Comparison of ENCODE assay signal across 10 cellular contexts in the genomic region with DNA sequence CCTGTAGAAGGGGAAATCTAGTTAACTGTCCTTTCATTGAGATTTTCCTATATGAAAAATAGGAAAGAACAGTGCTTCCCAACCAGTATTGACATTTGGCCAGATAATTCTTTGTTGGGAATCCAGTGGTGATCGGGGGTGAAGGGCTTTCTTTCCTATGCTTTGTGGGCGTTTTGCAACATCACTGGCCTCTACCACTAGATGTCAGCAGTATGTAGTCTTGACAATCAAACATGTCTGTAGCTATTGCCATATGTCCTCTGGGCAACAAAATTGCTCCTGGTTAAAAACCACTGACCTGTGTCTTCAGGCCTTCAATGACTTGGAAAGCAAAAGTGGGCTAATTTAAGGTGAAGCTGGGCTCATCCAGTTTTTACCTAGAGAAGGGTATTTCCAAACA.
DNase-seq lines count a peak whose midpoint lies in the region; ATAC-seq and TF ChIP-seq lines count a peak whose summit lies in the region.
"Had no signal": no experiment of that assay in that cellular context is flagged by ENCODE, and none has a peak within 500 bp of the region (broad histone marks: within the 10 kb centered on the region; RNA-seq: fewer than 3 reads in every experiment).

No MANE protein-coding gene starts in this region.

- H4K20me1 ChIP-seq in Loucy (ENCODE audit: insufficient read depth, low read length, poor library complexity, severe bottlenecking) = no peaks in the 10 kb centered on the region

- H3K27me3 Mint-ChIP-seq in CD8-positive, alpha-beta memory T cell = no peaks in the 10 kb centered on the region

- no peaks in the 10 kb centered on the region for H3F3A ChIP-seq in Loucy (ENCODE audit: low read depth)

- H3K36me3 ChIP-seq in Loucy (ENCODE audit: insufficient read depth, low read length) (no peaks in the 10 kb centered on the region), psoas muscle (ENCODE audit: insufficient read depth in 1 of 2, low read depth in 1 of 2) (no peaks in the 10 kb centered on the region), uterus (no peaks in the 10 kb centered on the region)
- H3K36me3 ChIP-seq in CD8-positive, alpha-beta memory T cell (ENCODE audit: insufficient read depth, low read length) = no peaks in the 10 kb centered on the region
- H3K36me3 ChIP-seq: Peyer's patch had no signal

- ATAC-seq in psoas muscle = no peak
- no peak for ATAC-seq in HG02642 (IDR thresholded peaks at IDR 0.05; ENCODE audit: poor library complexity, unreplicated experiment)

- CTCF ChIA-PET in CD8-positive, alpha-beta memory T cell (lab: Charles Lee) = no interaction called here

- H3K4me2 ChIP-seq in Loucy (ENCODE audit: low read depth, low read length, poor library complexity, severe bottlenecking) = no peak overlapping the region

- intact Hi-C loops in psoas muscle (cut with DNase I) = no loop called here
- intact Hi-C loops in uterus (cut with DNase I; ENCODE audit: low total_unique reads) = no loop called here

- in situ Hi-C loops in T47D (cut with HindIII; ENCODE audit: low pct_unique_long_range_greater_than_20kb, low sequenced_read_pairs) = no loop called here

- H3K9me2 ChIP-seq in Loucy (replicated peaks; ENCODE audit: low read depth, low read length) = no peaks in the 10 kb centered on the region

- POLR2A ChIA-PET in CD8-positive, alpha-beta memory T cell (lab: Charles Lee) = no interaction called here

- no peak overlapping the region for H2AFZ ChIP-seq in Loucy (ENCODE audit: low read length)

- no peaks in the 10 kb centered on the region for H3K4me1 Mint-ChIP-seq in CD8-positive, alpha-beta memory T cell

- H3K27me3 ChIP-seq in Loucy (ENCODE audit: insufficient read depth, low read length, poor library complexity, severe bottlenecking) (no peaks in the 10 kb centered on the region), psoas muscle (ENCODE audit: insufficient read depth in 3 of 3, low read length in 2 of 3) (no peaks in the 10 kb centered on the region), uterus (no peaks in the 10 kb centered on the region)
- H3K27me3 ChIP-seq in CD8-positive, alpha-beta memory T cell (ENCODE audit: insufficient read depth, low read length, poor library complexity, severe bottlenecking) = no peaks in the 10 kb centered on the region
- H3K27me3 ChIP-seq: Peyer's patch had no signal

- no peak overlapping the region for H3K27ac ChIP-seq in psoas muscle
- H3K27ac ChIP-seq in CD8-positive, alpha-beta memory T cell (ENCODE audit: low read depth, low read length) = no peak overlapping the region
- no peak overlapping the region for H3K27ac ChIP-seq in uterus
- H3K27ac ChIP-seq: Peyer's patch had no signal

- H3K27ac Mint-ChIP-seq in CD8-positive, alpha-beta memory T cell = no peak overlapping the region

- peaks cover 0 to 6% (median 2%) of the 10 kb centered on the region in 5 donors for H3K9me3 Mint-ChIP-seq in CD8-positive, alpha-beta memory T cell

- H3K9me3 ChIP-seq in Loucy (ENCODE audit: insufficient read depth, low read depth, low read length) = no peaks in the 10 kb centered on the region
- H3K9me3 ChIP-seq in psoas muscle = peaks cover 4% of the 10 kb centered on the region
- H3K9me3 ChIP-seq in CD8-positive, alpha-beta memory T cell (ENCODE audit: low read length) = no peaks in the 10 kb centered on the region
- H3K9me3 ChIP-seq in uterus = no peaks in the 10 kb centered on the region
- H3K9me3 ChIP-seq: Peyer's patch had no signal

- TF ChIP-seq POLR2A in uterus (IDR thresholded peaks at IDR 0.05) = no peak

- no peaks in the 10 kb centered on the region for H3K4me1 ChIP-seq in Loucy (ENCODE audit: insufficient read depth, low read length, poor library complexity, severe bottlenecking)
- no peaks in the 10 kb centered on the region for H3K4me1 ChIP-seq in psoas muscle
- H3K4me1 ChIP-seq in CD8-positive, alpha-beta memory T cell (ENCODE audit: insufficient read depth, low read length) = no peaks in the 10 kb centered on the region
- no peaks in the 10 kb centered on the region for H3K4me1 ChIP-seq in uterus
- H3K4me1 ChIP-seq: Peyer's patch had no signal

- DNase-seq in NCI-H1417 (lab: John Stamatoyannopoulos, UW) (peak in 2 of 3 experiments; percentile 34 to 74), NCI-H1417 treated with DMSO at 0.1 percent for 48 hours (lab: John Stamatoyannopoulos, UW) (no peak), T47D (ENCODE audit: low read depth in 1 of 2, low spot score in 1 of 2) (peak; percentile 0 to 59), psoas muscle (no peak), uterus (no peak)
- no peak for DNase-seq in CD8-positive, alpha-beta memory T cell
- DNase-seq: hippocampal formation, Peyer's patch had no signal

- H3K4me3 ChIP-seq in Loucy (ENCODE audit: low read length, poor library complexity, severe bottlenecking) = no peak overlapping the region
- H3K4me3 ChIP-seq in psoas muscle = no peak overlapping the region
- H3K4me3 ChIP-seq in CD8-positive, alpha-beta memory T cell (ENCODE audit: low read length) = no peak overlapping the region
- no peak overlapping the region for H3K4me3 ChIP-seq in uterus
- H3K4me3 ChIP-seq: Peyer's patch had no signal

- H3K36me3 Mint-ChIP-seq in CD8-positive, alpha-beta memory T cell = no peaks in the 10 kb centered on the region

- TF ChIP-seq CTCF in Loucy (conservative IDR thresholded peaks at IDR 0.05; ENCODE audit: low read length) (peak; percentile 43), psoas muscle (IDR thresholded peaks at IDR 0.05) (peak; percentile 26), uterus (IDR thresholded peaks at IDR 0.05) (no peak)

- no peak overlapping the region for H3K9ac ChIP-seq in Loucy (ENCODE audit: low read depth, low read length, poor library complexity, severe bottlenecking)

- no peak overlapping the region for H3K4me3 Mint-ChIP-seq in CD8-positive, alpha-beta memory T cell

- WGBS in psoas muscle, 3 donors = 27 to 53% (median 33%) methylated on average over 2 of the region's 2 CpGs

- H3K79me2 ChIP-seq in Loucy (ENCODE audit: insufficient read depth, low read length) = no peaks in the 10 kb centered on the region

Comparison
In these comparisons a context has a peak if more than half of its experiments do, and no peak if none do; other contexts are left out.
1. DNase-seq: peak in NCI-H1417 (2 of 3) and T47D (2 of 2); none in NCI-H1417 treated with DMSO at 0.1 percent for 48 hours (single experiment), psoas muscle (0 of 2), CD8-positive, alpha-beta memory T cell (0 of 5) and uterus (0 of 2).
2. CTCF ChIP-seq: peak in Loucy (single experiment) and psoas muscle (single experiment); none in uterus (0 of 4).